ENCODE assay signal across 20 cellular contexts in genomic region chr20:58685988-58686387, GRCh38. TPM values are rescaled to one million over a fixed set of nuclear protein-coding genes. Genes with fewer than 3 reads are reported as not detected.
DNase-seq lines count a peak whose midpoint lies in the region; ATAC-seq and TF ChIP-seq lines count a peak whose summit lies in the region.
"Had no signal": no experiment of that assay in that cellular context is flagged by ENCODE, and none has a peak within 500 bp of the region (broad histone marks: within the 10 kb centered on the region; RNA-seq: fewer than 3 reads in every experiment).

No MANE protein-coding gene starts in this region.

- no peak overlapping the region for H3K27ac ChIP-seq in right atrium auricular region
- no peak overlapping the region for H3K27ac ChIP-seq in heart right ventricle
- H3K27ac ChIP-seq in RWPE2 (ENCODE audit: poor library complexity, severe bottlenecking) = no peak overlapping the region
- H3K27ac ChIP-seq in endodermal cell (ENCODE audit: low read depth, low read length) = no peak overlapping the region
- H3K27ac ChIP-seq: 22Rv1, BLaER1, C4-2B had no signal

- H3K27me3 ChIP-seq in right atrium auricular region (no peaks in the 10 kb centered on the region), heart right ventricle (no peaks in the 10 kb centered on the region), RWPE2 (ENCODE audit: insufficient read depth, poor library complexity, severe bottlenecking) (no peaks in the 10 kb centered on the region), endodermal cell (ENCODE audit: control insufficient read depth, insufficient read depth, low read length, poor library complexity, severe bottlenecking) (no peaks in the 10 kb centered on the region)
- H3K27me3 ChIP-seq: BLaER1 had no signal

- H3K9ac ChIP-seq in endodermal cell (ENCODE audit: extremely low read depth, low read length, poor library complexity, severe bottlenecking) = no peak overlapping the region
- H3K9ac ChIP-seq: BLaER1 had no signal

- TF ChIP-seq CTCF in right atrium auricular region (IDR thresholded peaks at IDR 0.05) (no peak), heart right ventricle (IDR thresholded peaks at IDR 0.05) (no peak), RWPE2 (IDR thresholded peaks at IDR 0.05; ENCODE audit: poor library complexity, severe bottlenecking) (no peak), endodermal cell (conservative IDR thresholded peaks at IDR 0.05) (no peak), type B pancreatic cell (conservative IDR thresholded peaks at IDR 0.05) (no peak)

- H3K9me3 ChIP-seq in right atrium auricular region = no peaks in the 10 kb centered on the region
- no peaks in the 10 kb centered on the region for H3K9me3 ChIP-seq in heart right ventricle
- no peaks in the 10 kb centered on the region for H3K9me3 ChIP-seq in RWPE2 (ENCODE audit: severe bottlenecking)
- H3K9me3 ChIP-seq in endodermal cell (ENCODE audit: control insufficient read depth, low read length) = no peaks in the 10 kb centered on the region
- H3K9me3 ChIP-seq: BLaER1, Caco-2, HAP-1 had no signal

- H3K9me3 Mint-ChIP-seq in endodermal cell = no peaks in the 10 kb centered on the region
- no peaks in the 10 kb centered on the region for H3K9me3 Mint-ChIP-seq in type B pancreatic cell
- H3K9me3 Mint-ChIP-seq: CD4-positive, CD25-positive, alpha-beta regulatory T cell; CD8-positive, alpha-beta T cell; GM23338 had no signal

- ATAC-seq in heart right ventricle (no peak), RWPE2 (ENCODE audit: low read depth) (0 out of 3 replicates have a peak, but pooled peaks have one; percentile 5), GM21737 (IDR thresholded peaks at IDR 0.05; ENCODE audit: unreplicated experiment) (no peak), GM21515 (IDR thresholded peaks at IDR 0.05; ENCODE audit: unreplicated experiment) (no peak)
- ATAC-seq: CD8-positive, alpha-beta T cell; GM12878; GM23338 had no signal

- H3K4me3 Mint-ChIP-seq in endodermal cell (no peak overlapping the region), type B pancreatic cell (no peak overlapping the region)
- H3K4me3 Mint-ChIP-seq: B cell; CD8-positive, alpha-beta T cell; GM23338 had no signal

- H3K4me1 ChIP-seq in right atrium auricular region = peaks cover 0 to 5% of the 10 kb centered on the region in 2 donors
- peaks cover 0 to 17% (median 5%) of the 10 kb centered on the region in 9 donors for H3K4me1 ChIP-seq in heart right ventricle
- peaks cover 1% of the 10 kb centered on the region for H3K4me1 ChIP-seq in RWPE2 (ENCODE audit: insufficient read depth, poor library complexity, severe bottlenecking)
- H3K4me1 ChIP-seq in endodermal cell (ENCODE audit: control insufficient read depth, insufficient read depth, low read length) = no peaks in the 10 kb centered on the region
- H3K4me1 ChIP-seq: BLaER1, Caco-2 had no signal

- 87 to 88% methylated on average over 5 of the region's 5 CpGs for WGBS in heart right ventricle, 2 donors
- 91 to 100% methylated on average over 5 of the region's 5 CpGs for WGBS in endodermal cell (ENCODE audit: insufficient coverage in 1 of 2, insufficient read length in 1 of 2), 2 experiments

- H3K27me3 Mint-ChIP-seq in endodermal cell (ENCODE audit: insufficient read depth) (no peaks in the 10 kb centered on the region), type B pancreatic cell (no peaks in the 10 kb centered on the region)
- H3K27me3 Mint-ChIP-seq: B cell; CD4-positive, CD25-positive, alpha-beta regulatory T cell had no signal

- H3K4me3 ChIP-seq in right atrium auricular region (no peak overlapping the region), heart right ventricle (no peak overlapping the region), RWPE2 (ENCODE audit: severe bottlenecking) (no peak overlapping the region), endodermal cell (ENCODE audit: low read length) (no peak overlapping the region)
- H3K4me3 ChIP-seq: BLaER1, GM12878, GM23338, HAP-1 had no signal

- H3K27ac Mint-ChIP-seq in endodermal cell (no peak overlapping the region), type B pancreatic cell (peak overlapping the region; percentile 31)
- H3K27ac Mint-ChIP-seq: B cell, GM23338 had no signal

- H3K36me3 Mint-ChIP-seq in endodermal cell (ENCODE audit: low read depth) = peaks cover 43% of the 10 kb centered on the region
- peaks cover 17% of the 10 kb centered on the region for H3K36me3 Mint-ChIP-seq in type B pancreatic cell

- intact Hi-C loops in heart right ventricle (cut with DNase I) = no loop called here

- peak; percentile 32 for DNase-seq in right atrium auricular region (ENCODE audit: low spot score)
- no peak for DNase-seq in heart right ventricle
- peak; percentile 60 for DNase-seq in RWPE2 (ENCODE audit: low spot score)
- peak; percentile 38 for DNase-seq in endodermal cell
- no peak for DNase-seq in type B pancreatic cell (ENCODE audit: extremely low spot score, unreplicated experiment)
- DNase-seq in SKM-1 treated with dmso at 0.1 percent for 144 hours (lab: John Stamatoyannopoulos, UW; ENCODE audit: unreplicated experiment) = no peak
- DNase-seq: Caco-2; CD4-positive, CD25-positive, alpha-beta regulatory T cell; CD8-positive, alpha-beta T cell; DMS153; DND-41 had no signal

- H3K36me3 ChIP-seq in right atrium auricular region = no peaks in the 10 kb centered on the region
- peaks cover 0 to 13% (median 0%) of the 10 kb centered on the region in 9 donors for H3K36me3 ChIP-seq in heart right ventricle
- H3K36me3 ChIP-seq in RWPE2 (ENCODE audit: low read depth) = 0 out of 2 replicates have a peak, but pooled peaks cover 4% of the 10 kb centered on the region
- peaks cover 13% of the 10 kb centered on the region for H3K36me3 ChIP-seq in endodermal cell (ENCODE audit: control insufficient read depth, insufficient read depth, low read length)
- H3K36me3 ChIP-seq: HAP-1 had no signal

- H3K4me1 Mint-ChIP-seq in endodermal cell = peaks cover 7% of the 10 kb centered on the region
- H3K4me1 Mint-ChIP-seq in type B pancreatic cell (ENCODE audit: unreplicated experiment) = peaks cover 20% of the 10 kb centered on the region
- H3K4me1 Mint-ChIP-seq: B cell had no signal

RNA-seq across cellular contexts. Expression of gene NPEPL1, which starts 6.6 kb away (rescaled TPM):
- 10 to 100 TPM; 12.2 to 14.1 TPM for total RNA-seq in right atrium auricular region
- total RNA-seq in heart right ventricle = 10 to 100 TPM; 23.1 to 35.9 (median 29.9) TPM
- polyA plus RNA-seq in heart right ventricle = 10 to 100 TPM; 16.7 to 46.7 TPM
- 10 to 100 TPM; 52.9 to 72.8 TPM for total RNA-seq in endodermal cell
- 24.1 TPM for polyA plus RNA-seq in endodermal cell (2013, experiment 1 of 2)
- 22.4 TPM for polyA plus RNA-seq in endodermal cell (2013, experiment 2 of 2)
- total RNA-seq in type B pancreatic cell (ENCODE audit: low replicate concordance) = 21.1 and 25.0 TPM in 2 replicates

RNA-seq across cellular contexts. Expression of gene STX16, which starts 34.9 kb away (rescaled TPM):
- total RNA-seq in right atrium auricular region (10 to 100 TPM; 20.9 to 26.1 TPM), heart right ventricle (10 to 100 TPM; 25.3 to 33.9 (median 27.0) TPM), endodermal cell (100 to 1,000 TPM in 1 of 2 donors, 10 to 100 TPM in 1; 91.6 to 114 TPM), type B pancreatic cell (ENCODE audit: low replicate concordance) (60.4 and 62.8 TPM in 2 replicates)
- polyA plus RNA-seq in heart right ventricle = 10 to 100 TPM; 17.1 to 57.6 TPM
- 60.9 TPM for polyA plus RNA-seq in endodermal cell (2013, experiment 1 of 2)
- polyA plus RNA-seq in endodermal cell (2013, experiment 2 of 2) = 62.3 TPM

Comparison
In these comparisons a context has a peak if more than half of its experiments do, and no peak if none do; other contexts are left out.
1. DNase-seq: peak in right atrium auricular region (single experiment), RWPE2 (single experiment) and endodermal cell (single experiment); none in heart right ventricle (0 of 2), type B pancreatic cell (single experiment) and SKM-1 treated with dmso at 0.1 percent for 144 hours (single experiment).